ENCODE assay signal across 16 cellular contexts in genomic region chr7:10972174-10972573, GRCh38. TPM values are rescaled to one million over a fixed set of nuclear protein-coding genes. Genes with fewer than 3 reads are reported as not detected.
DNase-seq lines count a peak whose midpoint lies in the region; ATAC-seq and TF ChIP-seq lines count a peak whose summit lies in the region.
"Had no signal": no experiment of that assay in that cellular context is flagged by ENCODE, and none has a peak within 500 bp of the region (broad histone marks: within the 10 kb centered on the region; RNA-seq: fewer than 3 reads in every experiment).

No MANE protein-coding gene starts in this region.

- intact Hi-C loops in Calu3 (cut with micrococcal nuclease; ENCODE audit: unreplicated experiment) = loop anchor here (10.0 kb wide), 1 partner anchor 373 kb away; no protein-coding TSS in a partner anchor

- peaks cover 20% of the 10 kb centered on the region for H3K36me3 Mint-ChIP-seq in T-helper 2 cell treated with Interferon-gamma antibody and Interleukin-4, amounts not matched to agents 5 μg/mL and 100 μg/mL, for 36 hours (ENCODE audit: low read depth)
- H3K36me3 Mint-ChIP-seq in Calu3 (ENCODE audit: insufficient read depth, unreplicated experiment) = peaks cover 37% of the 10 kb centered on the region
- peaks cover 15% of the 10 kb centered on the region for H3K36me3 Mint-ChIP-seq in T-cell
- H3K36me3 Mint-ChIP-seq in natural killer cell treated with Interleukin-12 subunit alpha and Interleukin-12 subunit beta and Interleukin-15 and Interleukin-18, amount 100 ng/mL, for 72 hours = peaks cover 20% of the 10 kb centered on the region

- peaks cover 29% of the 10 kb centered on the region for H3K27me3 Mint-ChIP-seq in T-helper 2 cell treated with Interferon-gamma antibody and Interleukin-4, amounts not matched to agents 5 μg/mL and 100 μg/mL, for 36 hours (ENCODE audit: low read depth)
- H3K27me3 Mint-ChIP-seq in Calu3 (ENCODE audit: unreplicated experiment) (no peaks in the 10 kb centered on the region), T-cell (peaks cover 0 to 9% of the 10 kb centered on the region in 2 donors)
- peaks cover 10 to 21% of the 10 kb centered on the region in 2 donors for H3K27me3 Mint-ChIP-seq in natural killer cell treated with Interleukin-12 subunit alpha and Interleukin-12 subunit beta and Interleukin-15 and Interleukin-18, amount 100 ng/mL, for 72 hours

- DNase-seq in T-helper 2 cell treated with Interferon-gamma antibody and Interleukin-4, amounts not matched to agents 5 μg/mL and 100 μg/mL, for 36 hours (ENCODE audit: low spot score) = no peak
- no peak for DNase-seq in T-helper 2 cell
- DNase-seq in Calu3 = no peak
- DNase-seq in T-cell = no peak
- DNase-seq in natural killer cell treated with Interleukin-12 subunit alpha and Interleukin-12 subunit beta and Interleukin-15 and Interleukin-18, amount 100 ng/mL, for 72 hours (ENCODE audit: low spot score) = no peak
- no peak for DNase-seq in NCI-H69 (lab: John Stamatoyannopoulos, UW)
- DNase-seq: activated CD4-positive, alpha-beta memory T cell treated with anti-CD3 and anti-CD28 coated beads for 36 hours; heart right ventricle; MV-4-11; naive B cell; NCI-H2081; NCI-H524; trophoblast cell had no signal

- no TSS peak for BruUV-seq in Calu3 (replicated peaks; lab: Mats Ljungman, UMichigan)

- CTCF ChIA-PET in Calu3 (lab: Charles Lee) = no interaction called here
- CTCF ChIA-PET in T-cell (lab: Charles Lee) = no interaction called here

- H3K9me3 Mint-ChIP-seq in T-helper 2 cell treated with Interferon-gamma antibody and Interleukin-4, amounts not matched to agents 5 μg/mL and 100 μg/mL, for 36 hours = peaks cover 4% of the 10 kb centered on the region
- H3K9me3 Mint-ChIP-seq in Calu3 (ENCODE audit: low read depth, unreplicated experiment) (no peaks in the 10 kb centered on the region), T-cell (no peaks in the 10 kb centered on the region)
- H3K9me3 Mint-ChIP-seq in natural killer cell treated with Interleukin-12 subunit alpha and Interleukin-12 subunit beta and Interleukin-15 and Interleukin-18, amount 100 ng/mL, for 72 hours = no peaks in the 10 kb centered on the region
- H3K9me3 Mint-ChIP-seq: activated CD4-positive, alpha-beta memory T cell treated with anti-CD3 and anti-CD28 coated beads for 36 hours; naive B cell had no signal

- no peak for TF ChIP-seq CTCF in Calu3 (IDR thresholded peaks at IDR 0.05; ENCODE audit: unreplicated experiment)

- H3K4me3 Mint-ChIP-seq in T-helper 2 cell treated with Interferon-gamma antibody and Interleukin-4, amounts not matched to agents 5 μg/mL and 100 μg/mL, for 36 hours = peak overlapping the region; percentile 98
- H3K4me3 Mint-ChIP-seq in Calu3 (ENCODE audit: low read depth, unreplicated experiment) = peak overlapping the region; percentile 76
- H3K4me3 Mint-ChIP-seq in T-cell = peak overlapping the region in 2 of 3 donors; percentile 91 to 94
- peak overlapping the region; percentile 94 for H3K4me3 Mint-ChIP-seq in natural killer cell treated with Interleukin-12 subunit alpha and Interleukin-12 subunit beta and Interleukin-15 and Interleukin-18, amount 100 ng/mL, for 72 hours

- peaks cover 37% of the 10 kb centered on the region for H3K4me1 Mint-ChIP-seq in T-helper 2 cell treated with Interferon-gamma antibody and Interleukin-4, amounts not matched to agents 5 μg/mL and 100 μg/mL, for 36 hours (ENCODE audit: low read depth)
- H3K4me1 Mint-ChIP-seq in Calu3 (ENCODE audit: low read depth, unreplicated experiment) (peaks cover 9% of the 10 kb centered on the region), T-cell (peaks cover 37 to 41% (median 40%) of the 10 kb centered on the region in 3 donors)
- H3K4me1 Mint-ChIP-seq in natural killer cell treated with Interleukin-12 subunit alpha and Interleukin-12 subunit beta and Interleukin-15 and Interleukin-18, amount 100 ng/mL, for 72 hours (ENCODE audit: low read depth in 2 of 2) = peaks cover 20 to 28% of the 10 kb centered on the region in 2 donors

- no peak overlapping the region for H3K27ac Mint-ChIP-seq in T-helper 2 cell treated with Interferon-gamma antibody and Interleukin-4, amounts not matched to agents 5 μg/mL and 100 μg/mL, for 36 hours
- H3K27ac Mint-ChIP-seq in Calu3 (ENCODE audit: unreplicated experiment) = peak overlapping the region; percentile 75
- no peak overlapping the region for H3K27ac Mint-ChIP-seq in T-cell
- no peak overlapping the region for H3K27ac Mint-ChIP-seq in natural killer cell treated with Interleukin-12 subunit alpha and Interleukin-12 subunit beta and Interleukin-15 and Interleukin-18, amount 100 ng/mL, for 72 hours
- H3K27ac Mint-ChIP-seq: endodermal cell had no signal

- ATAC-seq in T-cell (replicated peaks in 1 of 4) = no peak
- ATAC-seq in natural killer cell treated with Interleukin-12 subunit alpha and Interleukin-12 subunit beta and Interleukin-15 and Interleukin-18, amount 100 ng/mL, for 72 hours = no peak
- no peak for ATAC-seq in HG03175 (IDR thresholded peaks at IDR 0.05; ENCODE audit: unreplicated experiment)
- no peak for ATAC-seq in HG03139 (IDR thresholded peaks at IDR 0.05; ENCODE audit: unreplicated experiment)

- POLR2A ChIA-PET in T-cell (lab: Charles Lee) = interaction anchor here in 1 of 2 donors (0.6 kb wide), 1 partner anchor 42 kb away, joined by 4 read pairs; no protein-coding TSS in a partner anchor

RNA-seq across cellular contexts. Expression of gene PHF14, which starts 1.5 kb away (rescaled TPM):
- total RNA-seq in Calu3 (2022) = 37.7 and 40.2 TPM in 2 replicates
- total RNA-seq in T-cell = 10 to 100 TPM; 29.2 to 37.9 (median 31.3) TPM
- total RNA-seq in natural killer cell treated with Interleukin-12 subunit alpha and Interleukin-12 subunit beta and Interleukin-15 and Interleukin-18, amount 100 ng/mL, for 72 hours = 10 to 100 TPM; 22.0 to 52.3 TPM
